Comparison of ENCODE assay signal across 8 cellular contexts in genomic region chr1:9874959-9875635, GRCh38. TPM values are rescaled to one million over a fixed set of nuclear protein-coding genes. Genes with fewer than 3 reads are reported as not detected.
DNase-seq lines count a peak whose midpoint lies in the region; ATAC-seq and TF ChIP-seq lines count a peak whose summit lies in the region.

No MANE protein-coding gene starts in this region.

- H3K9me3 ChIP-seq in DND-41 (ENCODE audit: insufficient read depth, low read length, severe bottlenecking) = no peaks in the 10 kb centered on the region
- no peaks in the 10 kb centered on the region for H3K9me3 ChIP-seq in OCI-LY1 (ENCODE audit: low read length)
- no peaks in the 10 kb centered on the region for H3K9me3 ChIP-seq in esophagus muscularis mucosa

- peak overlapping the region; percentile 59 for H3K4me2 ChIP-seq in DND-41 (ENCODE audit: insufficient read depth, low read length)
- H3K4me2 ChIP-seq in OCI-LY1 (ENCODE audit: low read length) = peak overlapping the region; percentile 60; the same call in 1 of the 2 replicates

- H4K20me1 ChIP-seq in DND-41 (ENCODE audit: insufficient read depth, low read length) = no peaks in the 10 kb centered on the region
- H4K20me1 ChIP-seq in OCI-LY1 (ENCODE audit: insufficient read depth, low read length) = no peaks in the 10 kb centered on the region

- peaks cover 2% of the 10 kb centered on the region; the same call in 1 of the 2 replicates for H3K36me3 ChIP-seq in DND-41 (ENCODE audit: insufficient read depth, low read length)
- H3K36me3 ChIP-seq in OCI-LY1 (ENCODE audit: insufficient read depth, low read length) = no peaks in the 10 kb centered on the region
- peaks cover 4 to 20% (median 19%) of the 10 kb centered on the region in 4 donors for H3K36me3 ChIP-seq in esophagus muscularis mucosa

- TF ChIP-seq CTCF in DND-41 (IDR thresholded peaks at IDR 0.05; ENCODE audit: borderline replicate concordance, extremely low read depth, low read length, poor library complexity, severe bottlenecking) (peak; percentile 94), OCI-LY1 (IDR thresholded peaks at IDR 0.05; ENCODE audit: low read length) (peak; percentile 94), esophagus muscularis mucosa (IDR thresholded peaks at IDR 0.05) (peak; percentile 93 to 97 (median 94))

- intact Hi-C loops in esophagus muscularis mucosa (cut with DNase I) = loop anchor here (2.0 to 10.0 kb wide), 3 partner anchors 68 to 552 kb away; partner anchors contain the start of genes LZIC and NMNAT1

- H3K9ac ChIP-seq in DND-41 (ENCODE audit: low read depth, low read length) (peak overlapping the region; percentile 3), OCI-LY1 (ENCODE audit: low read length) (peak overlapping the region; percentile 27; the same call in 1 of the 2 replicates)

- H2AFZ ChIP-seq in DND-41 (ENCODE audit: low read depth, low read length) = peak overlapping the region; percentile 62
- no peak overlapping the region for H2AFZ ChIP-seq in OCI-LY1 (ENCODE audit: low read length)

- 27% methylated on average over 22 of the region's 25 CpGs for WGBS in esophagus muscularis mucosa

- no peaks in the 10 kb centered on the region for H3F3A ChIP-seq in OCI-LY1 (ENCODE audit: insufficient read depth, low read length)

- H3K79me2 ChIP-seq in DND-41 (ENCODE audit: insufficient read depth, low read length) = no peaks in the 10 kb centered on the region
- H3K79me2 ChIP-seq in OCI-LY1 (ENCODE audit: insufficient read depth, low read length) = no peaks in the 10 kb centered on the region

- no peak for TF ChIP-seq POLR2A in esophagus muscularis mucosa (IDR thresholded peaks at IDR 0.05; ENCODE audit: low read depth)

- no peak for TF ChIP-seq EP300 in esophagus muscularis mucosa (IDR thresholded peaks at IDR 0.05)

- no peak overlapping the region for H3K4me3 ChIP-seq in DND-41 (ENCODE audit: low read depth in 1 of 2, low read length in 2 of 2)
- H3K4me3 ChIP-seq in OCI-LY1 (ENCODE audit: low read depth, low read length, poor library complexity, severe bottlenecking) = peak overlapping the region; percentile 29
- peak overlapping the region; percentile 30 to 47 (median 39) for H3K4me3 ChIP-seq in esophagus muscularis mucosa

- ATAC-seq in DND-41 (ENCODE audit: insufficient read depth, low read depth) = peak; percentile 96
- no peak for ATAC-seq in GM18858 (IDR thresholded peaks at IDR 0.05; ENCODE audit: unreplicated experiment)

- no peaks in the 10 kb centered on the region for H3K27me3 ChIP-seq in DND-41 (ENCODE audit: insufficient read depth, low read length, poor library complexity)
- no peaks in the 10 kb centered on the region for H3K27me3 ChIP-seq in OCI-LY1 (ENCODE audit: insufficient read depth, low read length)
- H3K27me3 ChIP-seq in esophagus muscularis mucosa = no peaks in the 10 kb centered on the region

- H3K9me2 ChIP-seq in OCI-LY1 (ENCODE audit: low read depth, low read length) = no peaks in the 10 kb centered on the region

- H3K27ac ChIP-seq in DND-41 (ENCODE audit: low read length) = peak overlapping the region; percentile 7; the same call in 1 of the 2 replicates
- H3K27ac ChIP-seq in OCI-LY1 (ENCODE audit: low read depth, low read length, poor library complexity, severe bottlenecking) = no peak overlapping the region
- H3K27ac ChIP-seq in esophagus muscularis mucosa (replicated peaks in 1 of 4) = peak overlapping the region; percentile 67 to 73 (median 72)

- peaks cover 7% of the 10 kb centered on the region for H3K4me1 ChIP-seq in DND-41 (ENCODE audit: insufficient read depth, low read length)
- H3K4me1 ChIP-seq in OCI-LY1 (ENCODE audit: insufficient read depth, low read length, severe bottlenecking) = peaks cover 9% of the 10 kb centered on the region
- peaks cover 19 to 24% (median 21%) of the 10 kb centered on the region in 4 donors for H3K4me1 ChIP-seq in esophagus muscularis mucosa

- DNase-seq in DND-41 (peak; percentile 80), HT1080 (ENCODE audit: low read depth) (peak; percentile 75), activated T-cell treated with anti-CD3 and anti-CD28 coated beads for 4 hours (peak; percentile 68), esophagus muscularis mucosa (ENCODE audit: extremely low spot score) (no peak), myocyte (ENCODE audit: low read depth) (peak; percentile 75)
- DNase-seq in stimulated activated CD8-positive, alpha-beta memory T cell treated with anti-CD3 and anti-CD28 coated beads, Interleukin-7, amount 100 ng/mL, for 4 hours (ENCODE audit: low read depth in 2 of 2) = peak; percentile 47 to 53

RNA-seq across cellular contexts. Expression of gene CTNNBIP1, which starts 35.0 kb away (rescaled TPM):
- 32.2 and 33.3 TPM in 2 replicates for total RNA-seq in HT1080 (2014; rRNA removed; shearing (Covaris generic))
- 18.1 and 21.1 TPM in 2 replicates for polyA plus RNA-seq in HT1080 (2015; cell fraction: cytosol; rRNA removed)
- 7.4 and 8.7 TPM in 2 replicates for polyA plus RNA-seq in HT1080 (2015; cell fraction: nucleus; rRNA removed)
- 10 to 100 TPM; 17.0 to 27.2 (median 23.4) TPM for total RNA-seq in esophagus muscularis mucosa
- total RNA-seq in myocyte = 19.6 and 26.0 TPM in 2 replicates
- polyA plus RNA-seq in myocyte (2012) = 23.9 TPM

RNA-seq across cellular contexts. Expression of gene CLSTN1, which starts 51.3 kb away (rescaled TPM):
- 68.9 and 72.2 TPM in 2 replicates for total RNA-seq in HT1080 (2014; rRNA removed; shearing (Covaris generic))
- polyA plus RNA-seq in HT1080 (2015; cell fraction: cytosol; rRNA removed) = 69.1 and 72.1 TPM in 2 replicates
- polyA plus RNA-seq in HT1080 (2015; cell fraction: nucleus; rRNA removed) = 146 and 159 TPM in 2 replicates
- total RNA-seq in esophagus muscularis mucosa (100 to 1,000 TPM in 1 of 4 donors, 10 to 100 TPM in 3; 47.1 to 109 (median 72.3) TPM), myocyte (17.1 and 23.5 TPM in 2 replicates)
- polyA plus RNA-seq in myocyte (2012) = 71.5 TPM

Comparison
In these comparisons a context has a peak if more than half of its experiments do, and no peak if none do; other contexts are left out.
1. H3K4me3 ChIP-seq: peak in OCI-LY1 (single experiment) and esophagus muscularis mucosa (4 of 4); none in DND-41 (0 of 2).
2. Peak in every context shown above with its lines, with median percentiles within 50 percentile points of each other: CTCF ChIP-seq.